9 cellular contexts compared by ENCODE assay signal in the genomic region with DNA sequence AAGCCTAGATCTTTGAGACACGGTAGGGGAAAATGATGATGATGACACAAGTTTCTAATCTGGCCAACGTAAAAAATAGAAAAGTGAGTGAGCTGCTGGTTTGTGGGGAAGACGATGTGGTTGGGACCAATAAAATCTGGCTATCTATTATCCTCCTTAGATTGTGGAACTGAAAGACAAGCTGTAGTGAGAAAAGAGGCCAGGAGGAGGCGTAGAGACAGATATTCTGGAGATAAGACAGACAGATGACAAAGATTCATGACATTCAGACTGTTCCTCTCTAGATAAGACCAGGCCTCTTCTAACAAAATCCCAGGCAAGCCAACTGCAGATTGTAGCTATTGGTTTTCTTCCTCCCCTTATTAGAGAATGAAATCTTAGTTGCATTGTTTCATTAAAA.
DNase-seq lines count a peak whose midpoint lies in the region; ATAC-seq, FAIRE-seq and TF ChIP-seq lines count a peak whose summit lies in the region.
"Had no signal": no experiment of that assay in that cellular context is flagged by ENCODE, and none has a peak within 500 bp of the region (broad histone marks: within the 10 kb centered on the region; RNA-seq: fewer than 3 reads in every experiment).

No MANE protein-coding gene starts in this region.

- H3K4me2 ChIP-seq in astrocyte (ENCODE audit: low read length) = no peak overlapping the region

- peak; percentile 15 for TF ChIP-seq CTCF in astrocyte (IDR thresholded peaks at IDR 0.05; ENCODE audit: insufficient read depth, low read depth, low read length)
- TF ChIP-seq CTCF in vagina (IDR thresholded peaks at IDR 0.05) = no peak

- H3K27me3 ChIP-seq in astrocyte (ENCODE audit: insufficient read depth, low read length) (no peaks in the 10 kb centered on the region), vagina (no peaks in the 10 kb centered on the region)

- no peaks in the 10 kb centered on the region for H3K4me1 Mint-ChIP-seq in activated CD4-positive, alpha-beta T cell treated with anti-CD3 and anti-CD28 coated beads for 36 hours
- no peaks in the 10 kb centered on the region for H3K4me1 Mint-ChIP-seq in astrocyte (ENCODE audit: low read depth, unreplicated experiment)

- intact Hi-C loops in activated CD4-positive, alpha-beta T cell treated with anti-CD3 and anti-CD28 coated beads for 36 hours (cut with DNase I, micrococcal nuclease) = loop anchor here (2.0 to 10.0 kb wide), 2 partner anchors 451 to 455 kb away; no protein-coding TSS in a partner anchor
- intact Hi-C loops in vagina (cut with DNase I) = no loop called here

- no peak for FAIRE-seq in astrocyte (lab: Jason Lieb, UNC)

- H3K4me3 Mint-ChIP-seq in activated CD4-positive, alpha-beta T cell treated with anti-CD3 and anti-CD28 coated beads for 36 hours = no peak overlapping the region
- H3K4me3 Mint-ChIP-seq in astrocyte (ENCODE audit: unreplicated experiment) = no peak overlapping the region

- H3K27ac Mint-ChIP-seq in activated CD4-positive, alpha-beta T cell treated with anti-CD3 and anti-CD28 coated beads for 36 hours = no peak overlapping the region
- no peak overlapping the region for H3K27ac Mint-ChIP-seq in astrocyte (ENCODE audit: unreplicated experiment)

- POLR2A ChIA-PET in activated CD4-positive, alpha-beta T cell treated with anti-CD3 and anti-CD28 coated beads for 36 hours (lab: Charles Lee) = no interaction called here

- H3K4me1 ChIP-seq in astrocyte (ENCODE audit: insufficient read depth, low read length) = no peaks in the 10 kb centered on the region
- H3K4me1 ChIP-seq in vagina = no peaks in the 10 kb centered on the region

- peak; percentile 18 for DNase-seq in activated CD4-positive, alpha-beta T cell treated with anti-CD3 and anti-CD28 coated beads for 36 hours
- no peak for DNase-seq in activated CD4-positive, alpha-beta T cell treated with anti-CD3 and anti-CD28 coated beads, Interleukin-2, amount 50 U/mL, for 48 hours
- DNase-seq in HT1080 (ENCODE audit: low read depth) = peak; percentile 28
- no peak for DNase-seq in astrocyte (ENCODE audit: low read depth)
- DNase-seq in renal cortical epithelial cell (ENCODE audit: low read depth) = peak; percentile 15
- no peak for DNase-seq in stimulated activated CD4-positive, alpha-beta T cell treated with anti-CD3 and anti-CD28 coated beads, Interleukin-2, amount 100 ng/mL, for 24 hours
- no peak for DNase-seq in vagina (ENCODE audit: extremely low spot score in 2 of 2)
- DNase-seq in activated CD4-positive, alpha-beta T cell treated with anti-CD3 and anti-CD28 coated beads for 1 hour = no peak

- H3K4me3 ChIP-seq in astrocyte (ENCODE audit: insufficient read depth, low read depth, low read length) (no peak overlapping the region), vagina (no peak overlapping the region)
- H3K4me3 ChIP-seq: thoracic aorta had no signal

- CTCF ChIA-PET in activated CD4-positive, alpha-beta T cell treated with anti-CD3 and anti-CD28 coated beads for 36 hours (lab: Charles Lee) = interaction anchor here (0.9 kb wide), 1 partner anchor 47 kb away, joined by 3 read pairs; no protein-coding TSS in a partner anchor

- peak; percentile 33 for ATAC-seq in activated CD4-positive, alpha-beta T cell treated with anti-CD3 and anti-CD28 coated beads for 36 hours

- H4K20me1 ChIP-seq in astrocyte (ENCODE audit: insufficient read depth, low read length) = no peaks in the 10 kb centered on the region

- H3K79me2 ChIP-seq in astrocyte (ENCODE audit: insufficient read depth, low read length) = no peaks in the 10 kb centered on the region

- H3K36me3 Mint-ChIP-seq in activated CD4-positive, alpha-beta T cell treated with anti-CD3 and anti-CD28 coated beads for 36 hours (ENCODE audit: low read depth) = no peaks in the 10 kb centered on the region
- H3K36me3 Mint-ChIP-seq in astrocyte (ENCODE audit: low read depth, unreplicated experiment) = no peaks in the 10 kb centered on the region

- H3K27me3 Mint-ChIP-seq in activated CD4-positive, alpha-beta T cell treated with anti-CD3 and anti-CD28 coated beads for 36 hours = no peaks in the 10 kb centered on the region
- H3K27me3 Mint-ChIP-seq in astrocyte (ENCODE audit: low read depth, unreplicated experiment) = no peaks in the 10 kb centered on the region

- H2AFZ ChIP-seq in astrocyte (ENCODE audit: low read depth, low read length) = no peak overlapping the region

- TF ChIP-seq POLR2A in vagina (IDR thresholded peaks at IDR 0.05) = no peak

- no peak overlapping the region for H3K27ac ChIP-seq in astrocyte (ENCODE audit: low read depth, low read length)
- no peak overlapping the region for H3K27ac ChIP-seq in vagina
- H3K27ac ChIP-seq: thoracic aorta had no signal

- no peak overlapping the region for H3K9ac ChIP-seq in astrocyte (ENCODE audit: low read length)

- H3K36me3 ChIP-seq in astrocyte (ENCODE audit: insufficient read depth, low read length) (no peaks in the 10 kb centered on the region), vagina (no peaks in the 10 kb centered on the region)
- H3K36me3 ChIP-seq: thoracic aorta had no signal

- H3K9me3 Mint-ChIP-seq in activated CD4-positive, alpha-beta T cell treated with anti-CD3 and anti-CD28 coated beads for 36 hours (ENCODE audit: low read depth) = no peaks in the 10 kb centered on the region
- no peaks in the 10 kb centered on the region for H3K9me3 Mint-ChIP-seq in astrocyte (ENCODE audit: unreplicated experiment)

- H3K9me3 ChIP-seq in astrocyte (ENCODE audit: insufficient read depth, low read depth, low read length) = no peaks in the 10 kb centered on the region
- no peaks in the 10 kb centered on the region for H3K9me3 ChIP-seq in vagina
- H3K9me3 ChIP-seq: thoracic aorta had no signal

Comparison
In these comparisons a context has a peak if more than half of its experiments do, and no peak if none do; other contexts are left out.
1. DNase-seq: peak in activated CD4-positive, alpha-beta T cell treated with anti-CD3 and anti-CD28 coated beads for 36 hours (single experiment), HT1080 (single experiment) and renal cortical epithelial cell (single experiment); none in activated CD4-positive, alpha-beta T cell treated with anti-CD3 and anti-CD28 coated beads, Interleukin-2, amount 50 U/mL, for 48 hours (0 of 2), astrocyte (single experiment), stimulated activated CD4-positive, alpha-beta T cell treated with anti-CD3 and anti-CD28 coated beads, Interleukin-2, amount 100 ng/mL, for 24 hours (0 of 2), vagina (0 of 2) and activated CD4-positive, alpha-beta T cell treated with anti-CD3 and anti-CD28 coated beads for 1 hour (single experiment).